9 cellular contexts compared by ENCODE assay signal in genomic region chrX:130079824-130080406, GRCh38. TPM values are rescaled to one million over a fixed set of nuclear protein-coding genes. Genes with fewer than 3 reads are reported as not detected.
DNase-seq lines count a peak whose midpoint lies in the region; ATAC-seq and TF ChIP-seq lines count a peak whose summit lies in the region.
"Had no signal": no experiment of that assay in that cellular context is flagged by ENCODE, and none has a peak within 500 bp of the region (broad histone marks: within the 10 kb centered on the region; RNA-seq: fewer than 3 reads in every experiment).

No MANE protein-coding gene starts in this region.

- H3K79me2 ChIP-seq in hepatocyte = no peaks in the 10 kb centered on the region

- H3K27me3 ChIP-seq in ascending aorta (no peaks in the 10 kb centered on the region), hepatocyte (no peaks in the 10 kb centered on the region)

- H2AFZ ChIP-seq in hepatocyte = no peak overlapping the region

- WGBS in hepatocyte (ENCODE audit: low lambda C conversion rate, missing lambda C conversion rate) = 56% methylated on average over 8 of the region's 9 CpGs

- DNase-seq in NCI-H1417 (lab: John Stamatoyannopoulos, UW) (peak; percentile 41 to 76 (median 71)), NCI-H1417 treated with DMSO at 0.1 percent for 48 hours (lab: John Stamatoyannopoulos, UW) (no peak), NAMALWA (ENCODE audit: low spot score) (peak; percentile 69), SW 1271 (lab: John Stamatoyannopoulos, UW) (peak; percentile 1 to 27), ascending aorta (ENCODE audit: low spot score in 2 of 2) (no peak), hepatocyte (ENCODE audit: low spot score) (peak; percentile 74), skeletal muscle cell (ENCODE audit: low read depth) (peak; percentile 26)

- H4K20me1 ChIP-seq in hepatocyte (ENCODE audit: insufficient read depth, poor library complexity, severe bottlenecking) = no peaks in the 10 kb centered on the region

- H3K36me3 ChIP-seq in ascending aorta = no peaks in the 10 kb centered on the region
- no peaks in the 10 kb centered on the region for H3K36me3 ChIP-seq in hepatocyte (replicated peaks; ENCODE audit: insufficient read depth, low read depth)

- H3K4me2 ChIP-seq in hepatocyte = no peak overlapping the region

- H3K9me2 ChIP-seq in hepatocyte (replicated peaks; ENCODE audit: insufficient read depth) = no peaks in the 10 kb centered on the region

- intact Hi-C loops in ascending aorta (cut with DNase I) = loop anchor here (1.0 to 5.0 kb wide), 2 partner anchors 92 to 112 kb away; partner anchors contain the start of gene RAB33A

- H3K4me3 ChIP-seq in ascending aorta = no peak overlapping the region
- no peak overlapping the region for H3K4me3 ChIP-seq in hepatocyte
- no peak overlapping the region for H3K4me3 ChIP-seq in skeletal muscle cell (ENCODE audit: low read depth, low read length)
- H3K4me3 ChIP-seq: BLaER1 had no signal

- TF ChIP-seq CTCF in ascending aorta (IDR thresholded peaks at IDR 0.05) (peak; percentile 53 to 71 (median 58)), hepatocyte (IDR thresholded peaks at IDR 0.05; ENCODE audit: poor library complexity) (peak; percentile 61)

- peaks cover 0 to 6% of the 10 kb centered on the region in 2 donors for H3K4me1 ChIP-seq in ascending aorta
- H3K4me1 ChIP-seq in hepatocyte (ENCODE audit: insufficient read depth) = peaks cover 4% of the 10 kb centered on the region

- no peak for ATAC-seq in HG02885 (IDR thresholded peaks at IDR 0.05; ENCODE audit: poor library complexity, unreplicated experiment)

- H3K9me3 ChIP-seq in ascending aorta (no peaks in the 10 kb centered on the region), hepatocyte (ENCODE audit: low read depth) (no peaks in the 10 kb centered on the region)
- H3K9me3 ChIP-seq: BLaER1 had no signal

- H3K27ac ChIP-seq in ascending aorta (no peak overlapping the region), hepatocyte (no peak overlapping the region)
- H3K27ac ChIP-seq: BLaER1 had no signal

RNA-seq across cellular contexts. Expression of gene ELF4, which starts 30.4 kb away (rescaled TPM):
- total RNA-seq in ascending aorta = 25.7 TPM
- total RNA-seq in hepatocyte = 19.9 and 21.1 TPM in 2 replicates
- 13.6 and 18.9 TPM in 2 replicates for polyA plus RNA-seq in hepatocyte

Comparison
In these comparisons a context has a peak if more than half of its experiments do, and no peak if none do; other contexts are left out.
1. DNase-seq: peak in NCI-H1417 (3 of 3), NAMALWA (single experiment), SW 1271 (2 of 2), hepatocyte (single experiment) and skeletal muscle cell (single experiment); none in NCI-H1417 treated with DMSO at 0.1 percent for 48 hours (single experiment) and ascending aorta (0 of 2).